In the genomic region with DNA sequence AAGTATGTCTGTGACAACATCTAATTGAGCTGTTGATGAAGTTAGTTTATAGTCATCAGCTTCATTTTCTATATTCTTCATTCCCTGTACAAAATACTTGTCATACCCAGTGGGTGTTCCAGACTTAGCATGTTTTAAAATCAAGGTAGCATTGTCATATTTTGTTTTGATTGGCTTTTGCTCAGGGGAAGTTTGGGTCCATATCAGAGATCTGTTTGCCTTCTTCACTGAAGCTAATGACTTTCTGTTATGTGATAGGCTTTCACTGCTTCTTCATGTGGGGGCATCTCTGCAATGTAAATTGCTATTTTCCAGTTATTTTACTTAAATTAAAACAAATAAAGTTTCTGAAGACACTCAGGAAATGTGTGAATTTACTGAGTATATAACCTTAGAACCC, we compare ENCODE assay signal across 34 cellular contexts.
"Had no signal": no experiment of that assay in that cellular context is flagged by ENCODE, and none has a peak within 500 bp of the region (broad histone marks: within the 10 kb centered on the region; RNA-seq: fewer than 3 reads in every experiment).

No MANE protein-coding gene starts in this region.

- H3K4me3 ChIP-seq: adrenal gland, ascending aorta, body of pancreas, breast epithelium, cardiac muscle cell had no signal

- ATAC-seq: activated naive CD4-positive, alpha-beta T cell treated with anti-CD3 and anti-CD28 coated beads, Interleukin-2, amount 50 U/mL, for 72 hours; activated naive CD8-positive, alpha-beta T cell treated with anti-CD3 and anti-CD28 coated beads, Interleukin-2, amount 50 U/mL, for 24 hours; activated T-cell treated with anti-CD3 and anti-CD28 coated beads, Interleukin-2, amount 50 U/mL, for 4 hours; activated T-cell treated with anti-CD3 and anti-CD28 coated beads, Interleukin-2, amount 50 U/mL, for 72 hours; activated T-helper 17 cell treated with anti-CD3 and anti-CD28 coated beads, Interleukin-2, amount 50 U/mL, for 72 hours; body of pancreas had no signal

- H3K27me3 ChIP-seq: adrenal gland, ascending aorta, body of pancreas, brain microvascular endothelial cell, breast epithelium, cardiac muscle cell had no signal

- H3K27ac ChIP-seq: adrenal gland, ascending aorta, body of pancreas, brain microvascular endothelial cell, breast epithelium, cardiac muscle cell had no signal

- H3K36me3 ChIP-seq: adrenal gland, ascending aorta, brain microvascular endothelial cell, breast epithelium, cardiac muscle cell had no signal

- H3K4me1 ChIP-seq: ascending aorta had no signal

- DNase-seq: activated effector memory CD4-positive, alpha-beta T cell treated with anti-CD3 and anti-CD28 coated beads, Interleukin-2, amount 50 U/mL, for 16 hours; activated effector memory CD4-positive, alpha-beta T cell treated with Interleukin-2 at 50 U/mL for 16 hours; activated gamma-delta T cell; activated gamma-delta T cell treated with Interleukin-2 at 50 U/mL for 16 hours; activated naive CD4-positive, alpha-beta T cell; activated naive CD4-positive, alpha-beta T cell treated with anti-CD3 and anti-CD28 coated beads for 36 hours; activated naive CD4-positive, alpha-beta T cell treated with anti-CD3 and anti-CD28 coated beads, Interleukin-2, amount 10 ng/mL, durations not matched to agents 7 days and 5 days; activated naive CD4-positive, alpha-beta T cell treated with anti-CD3 and anti-CD28 coated beads, Interleukin-2, amount 50 U/mL, for 16 hours; activated naive CD4-positive, alpha-beta T cell treated with Interleukin-2 at 50 U/mL for 16 hours; activated naive CD8-positive, alpha-beta T cell treated with anti-CD3 and anti-CD28 coated beads for 36 hours; activated naive CD8-positive, alpha-beta T cell treated with anti-CD3 and anti-CD28 coated beads, Interleukin-2, amount 10 ng/mL, durations not matched to agents 7 days and 5 days; activated naive CD8-positive, alpha-beta T cell treated with anti-CD3 and anti-CD28 coated beads, Interleukin-2, amount 50 U/mL, for 24 hours; activated T-cell treated with anti-CD3 and anti-CD28 coated beads, Interleukin-2, amount 50 U/mL, for 1 hour; activated T-cell treated with anti-CD3 and anti-CD28 coated beads, Interleukin-2, amount 50 U/mL, for 24 hours; activated T-cell treated with anti-CD3 and anti-CD28 coated beads, Interleukin-2, amount 50 U/mL, for 4 hours; activated T-cell treated with anti-CD3 and anti-CD28 coated beads, Interleukin-2, amount 50 U/mL, for 48 hours; activated T-cell treated with anti-CD3 and anti-CD28 coated beads, Interleukin-2, amount 50 U/mL, for 72 hours; adrenal gland; amniotic stem cell; amygdala; anterior cingulate cortex; aorta; body of pancreas; brain microvascular endothelial cell; caudate nucleus; central memory CD4-positive, alpha-beta T cell; cerebellar nuclear complex had no signal

- FAIRE-seq: astrocyte, bronchial epithelial cell had no signal

- H3K9me3 ChIP-seq: adrenal gland, ascending aorta, body of pancreas, breast epithelium had no signal
